Comparison of ENCODE assay signal across 11 cellular contexts in the genomic region with DNA sequence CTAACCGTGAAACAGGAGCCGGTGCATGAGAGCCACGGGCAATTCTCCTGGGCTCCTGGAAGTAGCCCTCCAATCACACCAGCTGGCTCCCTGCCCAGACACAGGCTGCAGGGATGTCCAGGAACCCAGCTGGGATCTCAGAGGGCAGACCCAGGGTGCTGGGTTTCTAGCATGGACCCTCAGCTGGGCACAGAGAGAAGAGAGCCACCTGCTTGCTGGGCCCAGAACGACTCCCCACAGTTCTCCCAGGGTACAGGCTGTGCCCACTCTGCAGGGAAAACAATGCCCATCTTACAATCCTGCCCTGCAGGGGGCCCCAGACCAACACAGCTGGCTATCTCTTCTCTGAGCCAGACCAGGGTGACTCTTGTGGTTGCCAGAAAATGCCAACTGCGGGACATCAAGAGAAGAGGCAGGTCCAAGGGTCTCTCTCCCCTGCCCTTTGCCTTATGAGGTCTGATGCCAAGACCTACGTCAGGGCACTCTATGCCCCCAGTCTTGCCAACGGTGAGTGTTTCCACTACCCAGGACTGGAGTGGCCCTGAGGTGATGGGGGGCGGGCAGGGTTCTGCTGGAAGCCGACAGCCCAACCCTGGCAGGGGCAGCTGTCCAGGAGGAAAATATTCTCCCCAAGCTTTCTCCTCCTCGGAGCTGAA.
DNase-seq lines count a peak whose midpoint lies in the region; ATAC-seq and TF ChIP-seq lines count a peak whose summit lies in the region.
"Had no signal": no experiment of that assay in that cellular context is flagged by ENCODE, and none has a peak within 500 bp of the region (broad histone marks: within the 10 kb centered on the region; RNA-seq: fewer than 3 reads in every experiment).

No MANE protein-coding gene starts in this region.

- no peaks in the 10 kb centered on the region for H3K9me3 ChIP-seq in Loucy (ENCODE audit: insufficient read depth, low read depth, low read length)
- H3K9me3 ChIP-seq in liver (ENCODE audit: control insufficient read depth in 4 of 4, low read length in 3 of 4) = no peaks in the 10 kb centered on the region
- H3K9me3 ChIP-seq in T-helper 17 cell (ENCODE audit: control insufficient read depth, low read length, poor library complexity, severe bottlenecking) = no peaks in the 10 kb centered on the region
- no peaks in the 10 kb centered on the region for H3K9me3 ChIP-seq in MM.1S (replicated peaks; ENCODE audit: insufficient read depth, low read length)
- H3K9me3 ChIP-seq: tibial nerve had no signal

- peaks cover 9% of the 10 kb centered on the region for H3K4me1 Mint-ChIP-seq in T-helper 17 cell
- H3K4me1 Mint-ChIP-seq: activated CD4-positive, alpha-beta T cell treated with anti-CD3 and anti-CD28 coated beads, Interleukin-2, amount 10 ng/mL, durations not matched to agents 24 days and 14 days had no signal

- H3K9me2 ChIP-seq in Loucy (replicated peaks; ENCODE audit: low read depth, low read length) (no peaks in the 10 kb centered on the region), MM.1S (replicated peaks; ENCODE audit: insufficient read depth, low read length) (no peaks in the 10 kb centered on the region)

- H3K4me3 Mint-ChIP-seq in T-helper 17 cell = no peak overlapping the region
- H3K4me3 Mint-ChIP-seq: activated CD4-positive, alpha-beta T cell treated with anti-CD3 and anti-CD28 coated beads, Interleukin-2, amount 10 ng/mL, durations not matched to agents 24 days and 14 days had no signal

- H3K36me3 Mint-ChIP-seq in T-helper 17 cell (ENCODE audit: low read depth) = peaks cover 2% of the 10 kb centered on the region

- H3K4me1 ChIP-seq in Loucy (ENCODE audit: insufficient read depth, low read length, poor library complexity, severe bottlenecking) = peaks cover 34% of the 10 kb centered on the region
- peaks cover 3 to 40% (median 23%) of the 10 kb centered on the region in 4 donors for H3K4me1 ChIP-seq in liver (ENCODE audit: control insufficient read depth in 4 of 4, insufficient read depth in 4 of 4, low read length in 3 of 4)
- H3K4me1 ChIP-seq in MM.1S (ENCODE audit: low read length) = no peaks in the 10 kb centered on the region
- H3K4me1 ChIP-seq: tibial nerve had no signal

- no peaks in the 10 kb centered on the region for H3F3A ChIP-seq in Loucy (ENCODE audit: low read depth)
- no peaks in the 10 kb centered on the region for H3F3A ChIP-seq in MM.1S (ENCODE audit: insufficient read depth, low read length)

- H2AFZ ChIP-seq in Loucy (ENCODE audit: low read length) = no peak overlapping the region
- H2AFZ ChIP-seq in MM.1S (ENCODE audit: low read length) = no peak overlapping the region

- no peaks in the 10 kb centered on the region for H3K79me2 ChIP-seq in Loucy (ENCODE audit: insufficient read depth, low read length)
- H3K79me2 ChIP-seq in MM.1S (ENCODE audit: low read length) = no peaks in the 10 kb centered on the region

- H3K27me3 ChIP-seq in Loucy (ENCODE audit: insufficient read depth, low read length, poor library complexity, severe bottlenecking) (no peaks in the 10 kb centered on the region), liver (ENCODE audit: control insufficient read depth in 4 of 4, insufficient read depth in 4 of 4, low read length in 3 of 4) (no peaks in the 10 kb centered on the region), MM.1S (replicated peaks; ENCODE audit: insufficient read depth, low read length) (no peaks in the 10 kb centered on the region)
- H3K27me3 ChIP-seq: tibial nerve had no signal

- 37% methylated on average over 10 of the region's 10 CpGs for WGBS in liver

- H3K4me3 ChIP-seq in Loucy (ENCODE audit: low read length, poor library complexity, severe bottlenecking) = no peak overlapping the region
- no peak overlapping the region for H3K4me3 ChIP-seq in liver (ENCODE audit: low read depth in 1 of 3, low read length in 3 of 3)
- no peak overlapping the region for H3K4me3 ChIP-seq in MM.1S (ENCODE audit: low read length)
- H3K4me3 ChIP-seq: tibial nerve had no signal

- no peak overlapping the region for H3K9ac ChIP-seq in Loucy (ENCODE audit: low read depth, low read length, poor library complexity, severe bottlenecking)
- peak overlapping the region in 1 of 2 donors; percentile 34 for H3K9ac ChIP-seq in liver (ENCODE audit: low read depth in 1 of 2, low read length in 2 of 2)
- H3K9ac ChIP-seq in MM.1S (ENCODE audit: low read length) = no peak overlapping the region

- H3K36me3 ChIP-seq in Loucy (ENCODE audit: insufficient read depth, low read length) = no peaks in the 10 kb centered on the region
- H3K36me3 ChIP-seq in liver (ENCODE audit: control insufficient read depth in 4 of 4, insufficient read depth in 3 of 4, low read depth in 1 of 4, low read length in 3 of 4) = peaks cover 0 to 6% (median 0%) of the 10 kb centered on the region in 4 donors
- H3K36me3 ChIP-seq in MM.1S (replicated peaks; ENCODE audit: insufficient read depth, low read length) = no peaks in the 10 kb centered on the region

- no peak for ATAC-seq in T-helper 17 cell
- ATAC-seq in GM21576 (IDR thresholded peaks at IDR 0.05; ENCODE audit: unreplicated experiment) = no peak

- peak; percentile 73 for TF ChIP-seq CTCF in Loucy (conservative IDR thresholded peaks at IDR 0.05; ENCODE audit: low read length)
- peak; percentile 28; the same call in 1 of the 2 replicates for TF ChIP-seq CTCF in VCaP (conservative IDR thresholded peaks at IDR 0.05)
- peak; percentile 45 for TF ChIP-seq CTCF in liver (IDR thresholded peaks at IDR 0.05; ENCODE audit: low read depth, low read length, missing input control)
- no peak for TF ChIP-seq CTCF in MM.1S (IDR thresholded peaks at IDR 0.05; ENCODE audit: low read length)

- H3K27me3 Mint-ChIP-seq in T-helper 17 cell = no peaks in the 10 kb centered on the region
- H3K27me3 Mint-ChIP-seq: activated CD4-positive, alpha-beta T cell treated with anti-CD3 and anti-CD28 coated beads, Interleukin-2, amount 10 ng/mL, durations not matched to agents 24 days and 14 days had no signal

- TF ChIP-seq RAD21 in liver (IDR thresholded peaks at IDR 0.05) = peak; percentile 77 to 79

- DNase-seq in Ammon's horn (ENCODE audit: low spot score) (peak; percentile 67), Kasumi-1 (lab: John Stamatoyannopoulos, UW) (no peak), T-helper 17 cell (no peak), MM.1S (no peak)
- DNase-seq: activated CD4-positive, alpha-beta T cell treated with anti-CD3 and anti-CD28 coated beads, Interleukin-2, amount 10 ng/mL, durations not matched to agents 24 days and 14 days; NCI-H510A had no signal

- H3K27ac ChIP-seq in VCaP = no peak overlapping the region
- peak overlapping the region; percentile 73 to 84 for H3K27ac ChIP-seq in liver (ENCODE audit: low read depth in 1 of 2, low read length in 2 of 2)
- H3K27ac ChIP-seq in MM.1S (ENCODE audit: low read length) = no peak overlapping the region
- H3K27ac ChIP-seq: tibial nerve had no signal

- H4K20me1 ChIP-seq in Loucy (ENCODE audit: insufficient read depth, low read length, poor library complexity, severe bottlenecking) (no peaks in the 10 kb centered on the region), MM.1S (ENCODE audit: insufficient read depth, low read length) (no peaks in the 10 kb centered on the region)

- H3K4me2 ChIP-seq in Loucy (ENCODE audit: low read depth, low read length, poor library complexity, severe bottlenecking) (no peak overlapping the region), MM.1S (ENCODE audit: low read depth, low read length) (no peak overlapping the region)

- no peak overlapping the region for H3K27ac Mint-ChIP-seq in T-helper 17 cell
- H3K27ac Mint-ChIP-seq: activated CD4-positive, alpha-beta T cell treated with anti-CD3 and anti-CD28 coated beads, Interleukin-2, amount 10 ng/mL, durations not matched to agents 24 days and 14 days had no signal

TF ChIP-seq in liver, 16 proteins besides CTCF, POLR2A, EP300 and RAD21 (continues in another document):
- TF ChIP-seq REST (IDR thresholded peaks at IDR 0.05) = peak; percentile 81
- peak in 1 of 2 donors; percentile 36 for TF ChIP-seq EGR1 (IDR thresholded peaks at IDR 0.05; ENCODE audit: low read depth in 2 of 2)
- TF ChIP-seq JUND (IDR thresholded peaks at IDR 0.05) = peak; percentile 81 to 91
- TF ChIP-seq ZBTB33 (IDR thresholded peaks at IDR 0.05) = no peak
- peak; percentile 26 for TF ChIP-seq FOXA2 (IDR thresholded peaks at IDR 0.05)

Comparison
In these comparisons a context has a peak if more than half of its experiments do, and no peak if none do; other contexts are left out.
1. H3K27ac ChIP-seq: peak in liver (2 of 2); none in VCaP (single experiment) and MM.1S (single experiment).